ENCODE assay signal across 24 cellular contexts in genomic region chr9:135209136-135209535, GRCh38.
DNase-seq lines count a peak whose midpoint lies in the region; ATAC-seq and TF ChIP-seq lines count a peak whose summit lies in the region.
"Had no signal": no experiment of that assay in that cellular context is flagged by ENCODE, and none has a peak within 500 bp of the region (broad histone marks: within the 10 kb centered on the region; RNA-seq: fewer than 3 reads in every experiment).

No MANE protein-coding gene starts in this region.

- H3K36me3 Mint-ChIP-seq in chondrocyte (ENCODE audit: low read depth): no peaks in the 10 kb centered on the region
- H3K36me3 Mint-ChIP-seq: CD14-positive monocyte; CD4-positive, alpha-beta memory T cell; CD4-positive, CD25-positive, alpha-beta regulatory T cell; CD8-positive, alpha-beta memory T cell had no signal

- no peak for TF ChIP-seq CTCF in heart left ventricle (IDR thresholded peaks at IDR 0.05)
- TF ChIP-seq CTCF in right atrium auricular region (IDR thresholded peaks at IDR 0.05): no peak
- no peak for TF ChIP-seq CTCF in chondrocyte (IDR thresholded peaks at IDR 0.05)

- no peak overlapping the region for H3K4me3 Mint-ChIP-seq in chondrocyte (ENCODE audit: unreplicated experiment)
- H3K4me3 Mint-ChIP-seq: CD14-positive monocyte; CD4-positive, alpha-beta memory T cell; CD4-positive, CD25-positive, alpha-beta regulatory T cell; CD8-positive, alpha-beta memory T cell had no signal

- no peaks in the 10 kb centered on the region for H3K36me3 ChIP-seq in heart left ventricle
- H3K36me3 ChIP-seq in right atrium auricular region: no peaks in the 10 kb centered on the region
- H3K36me3 ChIP-seq: BE2C had no signal

- no peak overlapping the region for H3K27ac ChIP-seq in heart left ventricle
- H3K27ac ChIP-seq in right atrium auricular region: no peak overlapping the region
- H3K27ac ChIP-seq: BLaER1 had no signal

- H3K9me3 Mint-ChIP-seq in chondrocyte (ENCODE audit: low read depth): no peaks in the 10 kb centered on the region

- ATAC-seq in heart left ventricle (no peak), HG03025 (IDR thresholded peaks at IDR 0.05; ENCODE audit: low FRiP score, unreplicated experiment) (no peak), GM21723 (IDR thresholded peaks at IDR 0.05; ENCODE audit: unreplicated experiment) (no peak)
- ATAC-seq: GM12878 had no signal

- H3K4me1 Mint-ChIP-seq in chondrocyte (ENCODE audit: low read depth): no peaks in the 10 kb centered on the region
- H3K4me1 Mint-ChIP-seq: CD14-positive monocyte; CD4-positive, alpha-beta memory T cell; CD4-positive, CD25-positive, alpha-beta regulatory T cell; CD8-positive, alpha-beta memory T cell had no signal

- no peak for TF ChIP-seq POLR2A in heart left ventricle (IDR thresholded peaks at IDR 0.05)

- H3K4me3 ChIP-seq in heart left ventricle (no peak overlapping the region), right atrium auricular region (no peak overlapping the region)
- H3K4me3 ChIP-seq: BLaER1, GM12878 had no signal

- peaks cover 28% of the 10 kb centered on the region for H3K27me3 Mint-ChIP-seq in chondrocyte (ENCODE audit: low read depth)
- H3K27me3 Mint-ChIP-seq: CD4-positive, CD25-positive, alpha-beta regulatory T cell had no signal

- H3K9me3 ChIP-seq in heart left ventricle: peaks cover 0 to 6% (median 0%) of the 10 kb centered on the region in 12 donors
- H3K9me3 ChIP-seq in right atrium auricular region: no peaks in the 10 kb centered on the region

- H3K27me3 ChIP-seq in heart left ventricle (peaks cover 0 to 3% (median 0%) of the 10 kb centered on the region in 9 donors), right atrium auricular region (no peaks in the 10 kb centered on the region)
- H3K27me3 ChIP-seq: BE2C, BLaER1 had no signal

- intact Hi-C loops in heart left ventricle (cut with DNase I) (no loop called here), posterior vena cava (cut with DNase I) (no loop called here)

- H3K4me1 ChIP-seq in heart left ventricle (peaks cover 0 to 8% (median 0%) of the 10 kb centered on the region in 12 donors), right atrium auricular region (peaks cover 0 to 4% of the 10 kb centered on the region in 2 donors)

- DNase-seq in heart left ventricle (peak in 3 of 5 donors; percentile 3 to 10 (median 8)), right atrium auricular region (ENCODE audit: low spot score) (no peak), chondrocyte (ENCODE audit: low spot score) (peak; percentile 24), posterior vena cava (ENCODE audit: low spot score) (peak; percentile 53)
- DNase-seq: 8988T; ACHN; BE2C; C1 segment of cervical spinal cord; CD4-positive, alpha-beta memory T cell; CD4-positive, CD25-positive, alpha-beta regulatory T cell; CD8-positive, alpha-beta memory T cell; COR-L47; DMS 273 treated with DMSO at 0.1 percent for 48 hours; DMS153; DMS53; DMS79; DND-41; EL; GDM1 had no signal

- H3K27ac Mint-ChIP-seq in chondrocyte (ENCODE audit: unreplicated experiment): no peak overlapping the region
- H3K27ac Mint-ChIP-seq: CD14-positive monocyte; CD4-positive, alpha-beta memory T cell; CD4-positive, CD25-positive, alpha-beta regulatory T cell; CD8-positive, alpha-beta memory T cell had no signal

- 64 to 80% (median 67%) methylated on average over 7 of the region's 7 CpGs for WGBS in heart left ventricle, 4 donors
